9 cellular contexts compared by ENCODE assay signal in genomic region chr1:99007366-99007765, GRCh38. TPM values are rescaled to one million over a fixed set of nuclear protein-coding genes. Genes with fewer than 3 reads are reported as not detected.
"Had no signal": no experiment of that assay in that cellular context is flagged by ENCODE, and none has a peak within 500 bp of the region (broad histone marks: within the 10 kb centered on the region; RNA-seq: fewer than 3 reads in every experiment).

No MANE protein-coding gene starts in this region.

- H3K4me2 ChIP-seq: GM23338 had no signal

- H3K9me3 Mint-ChIP-seq: GM23338, H9 had no signal

- DNase-seq: H9, HCEC 1CT, IMR-90, KG1 had no signal

- H3K4me3 ChIP-seq: GM23338, K562 had no signal

- H2AFZ ChIP-seq: GM23338 had no signal

- FAIRE-seq: H1, H54, HTR-8/SVneo, K562 had no signal

- H3K4me3 Mint-ChIP-seq: GM23338, H9 had no signal

- ATAC-seq: GM23338, K562 had no signal

- H3K27ac Mint-ChIP-seq: GM23338, H9 had no signal

RNA-seq across cellular contexts. Expression of gene PLPPR5, which starts 2.7 kb away (rescaled TPM):
- polyA plus RNA-seq: K562 had no signal
